ENCODE assay signal across 8 cellular contexts in the genomic region with DNA sequence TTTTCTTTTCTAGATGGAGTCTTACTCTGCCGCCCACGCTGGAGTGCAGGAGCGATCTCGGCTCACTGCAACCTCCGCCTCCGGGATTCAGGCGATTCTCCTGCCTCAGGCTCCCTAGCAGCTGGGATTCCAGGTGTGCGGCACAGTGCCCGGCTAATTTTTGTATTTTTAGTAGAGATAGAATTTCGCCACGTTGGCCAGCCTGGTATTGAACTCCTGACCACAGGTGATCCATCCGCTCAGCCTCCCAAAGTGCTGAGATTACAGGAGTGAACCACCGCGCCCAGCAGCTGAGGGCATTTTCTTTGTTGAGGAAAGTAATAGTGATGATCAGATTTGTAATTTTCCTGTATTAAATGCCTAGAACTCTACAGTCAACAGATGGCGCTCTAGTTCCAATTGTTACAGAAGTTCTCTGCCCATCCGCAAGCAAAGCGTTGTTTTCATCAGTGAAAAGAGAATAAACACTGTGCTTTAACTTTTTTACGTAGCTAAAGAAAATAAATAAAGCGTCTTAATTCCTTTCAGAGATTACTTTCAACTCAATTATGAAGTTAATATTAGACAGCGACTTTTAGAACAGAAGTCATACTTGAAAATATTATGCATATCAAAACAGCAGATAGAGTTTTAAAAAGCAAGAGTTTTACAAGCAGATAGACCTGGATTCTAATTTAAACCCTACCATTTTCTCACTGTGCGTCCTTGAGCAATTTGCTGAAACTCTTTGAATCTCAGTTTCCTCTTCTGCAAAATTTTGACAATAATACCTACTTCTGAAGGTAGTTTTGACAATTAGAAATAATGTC.
A peak's percentile ranks its signal among the peaks of the same experiment; 100 is the strongest.
DNase-seq lines count a peak whose midpoint lies in the region; ATAC-seq and TF ChIP-seq lines count a peak whose summit lies in the region.

No MANE protein-coding gene starts in this region.

- WGBS in stomach, 5 donors: 11 to 16% (median 14%) methylated on average over 21 of the region's 21 CpGs

- intact Hi-C loops in left colon (cut with DNase I, micrococcal nuclease) (loop anchor here in 1 of 2 donors (10.0 kb wide), 1 partner anchor 508 kb away; a partner anchor contains a TSS), stomach (cut with DNase I; ENCODE audit: low total_unique reads) (loop anchor here (10.0 kb wide), 1 partner anchor 508 kb away; a partner anchor contains a TSS)

- DNase-seq in DMS 273 (lab: John Stamatoyannopoulos, UW; ENCODE audit: unreplicated experiment): peak; percentile 79
- DNase-seq in GM20000 (ENCODE audit: low spot score): peak; percentile 32
- DNase-seq in NAMALWA (ENCODE audit: low spot score): peak; percentile 76
- peak; percentile 78 for DNase-seq in SHP77 treated with DMSO at 0.1 percent for 48 hours (lab: John Stamatoyannopoulos, UW)
- DNase-seq in chondrocyte (ENCODE audit: low spot score): no peak
- DNase-seq in left colon: peak; percentile 14 to 24
- DNase-seq in stomach: no peak

- H3K27me3 ChIP-seq in stomach: no peaks in the 10 kb centered on the region

- H3K9me3 ChIP-seq in stomach: no peaks in the 10 kb centered on the region

- peaks cover 1% of the 10 kb centered on the region for H3K27me3 Mint-ChIP-seq in chondrocyte (ENCODE audit: low read depth)

- H3K4me3 Mint-ChIP-seq in chondrocyte (ENCODE audit: unreplicated experiment): peak overlapping the region; percentile 66

- H3K27ac ChIP-seq in stomach: no peak overlapping the region

- TF ChIP-seq EP300 in stomach (IDR thresholded peaks at IDR 0.05): no peak

- H3K27ac Mint-ChIP-seq in chondrocyte (ENCODE audit: unreplicated experiment): no peak overlapping the region

- H3K36me3 ChIP-seq in stomach: no peaks in the 10 kb centered on the region

- H3K36me3 Mint-ChIP-seq in chondrocyte (ENCODE audit: low read depth): no peaks in the 10 kb centered on the region

- no peak for TF ChIP-seq POLR2A in stomach (IDR thresholded peaks at IDR 0.05)

- TF ChIP-seq CTCF in GM20000 (IDR thresholded peaks at IDR 0.05; ENCODE audit: extremely low read depth, missing control alignments): peak; percentile 52
- TF ChIP-seq CTCF in chondrocyte (IDR thresholded peaks at IDR 0.05): peak; percentile 93
- TF ChIP-seq CTCF in stomach (IDR thresholded peaks at IDR 0.05): peak in 5 of 7 experiments; percentile 12 to 77 (median 69)

- peak; percentile 43 for ATAC-seq in left colon
- no peak for ATAC-seq in GM18520 (IDR thresholded peaks at IDR 0.05; ENCODE audit: unreplicated experiment)

- peak overlapping the region in 1 of 4 donors; percentile 5 for H3K4me3 ChIP-seq in stomach

- peaks cover 6% of the 10 kb centered on the region for H3K4me1 Mint-ChIP-seq in chondrocyte (ENCODE audit: low read depth)

- no peaks in the 10 kb centered on the region for H3K9me3 Mint-ChIP-seq in chondrocyte (ENCODE audit: low read depth)

- H3K4me1 ChIP-seq in stomach: peaks cover 0 to 20% (median 13%) of the 10 kb centered on the region in 4 donors

Comparison
In these comparisons a context has a peak if more than half of its experiments do, and no peak if none do; other contexts are left out.
1. DNase-seq: peak in DMS 273 (single experiment), GM20000 (single experiment), NAMALWA (single experiment), SHP77 treated with DMSO at 0.1 percent for 48 hours (single experiment) and left colon (2 of 2); none in chondrocyte (single experiment) and stomach (single experiment).
2. Peak in every context shown above with its lines, with median percentiles within 50 percentile points of each other: CTCF ChIP-seq.